In genomic region chr2:41870948-41871522, GRCh38 we compare ENCODE assay signal across 13 cellular contexts.
A peak's percentile ranks its signal among the peaks of the same experiment; 100 is the strongest.
DNase-seq lines count a peak whose midpoint lies in the region; ATAC-seq, FAIRE-seq and TF ChIP-seq lines count a peak whose summit lies in the region.
"Had no signal": no experiment of that assay in that cellular context is flagged by ENCODE, and none has a peak within 500 bp of the region (broad histone marks: within the 10 kb centered on the region; RNA-seq: fewer than 3 reads in every experiment).

No MANE protein-coding gene starts in this region.

- H3K27me3 ChIP-seq in endodermal cell (ENCODE audit: control insufficient read depth, insufficient read depth, low read length, poor library complexity, severe bottlenecking): no peaks in the 10 kb centered on the region
- peaks cover 2 to 25% of the 10 kb centered on the region in 2 experiments; a peak in 2 of 5 replicates for H3K27me3 ChIP-seq in HepG2 (ENCODE audit: control insufficient read depth in 1 of 2, insufficient read depth in 2 of 2, low read length in 2 of 2)
- no peaks in the 10 kb centered on the region for H3K27me3 ChIP-seq in effector memory CD4-positive, alpha-beta T cell (replicated peaks; ENCODE audit: control insufficient read depth, insufficient read depth, low read length, poor library complexity, severe bottlenecking)

- no peaks in the 10 kb centered on the region for H3K79me2 ChIP-seq in HepG2 (ENCODE audit: insufficient read depth, low read length)

- TF ChIP-seq RAD21 in A549 (conservative IDR thresholded peaks at IDR 0.05 in 1 of 2, IDR thresholded peaks at IDR 0.05 in 1 of 2) (no peak), HepG2 (CRISPR knock-in tag; IDR thresholded peaks at IDR 0.05) (no peak)

- H3K27me3 Mint-ChIP-seq in endodermal cell (ENCODE audit: insufficient read depth): peaks cover 3% of the 10 kb centered on the region

- no peaks in the 10 kb centered on the region for H3K9me3 Mint-ChIP-seq in endodermal cell

- H3K27ac ChIP-seq in A549: peak overlapping the region; percentile 73 to 85; a peak in 5 of 6 replicates
- H3K27ac ChIP-seq in endodermal cell (ENCODE audit: low read depth, low read length): no peak overlapping the region
- no peak overlapping the region for H3K27ac ChIP-seq in HepG2 (ENCODE audit: extremely low read length, insufficient read depth, low read length)
- no peak overlapping the region for H3K27ac ChIP-seq in effector memory CD4-positive, alpha-beta T cell (ENCODE audit: insufficient read depth, low read length, poor library complexity, severe bottlenecking)

- DNase-seq in A549 (ENCODE audit: low read depth in 1 of 2, low spot score in 1 of 2) (no peak), endodermal cell (peak; percentile 85), HepG2 (ENCODE audit: low spot score) (no peak)
- DNase-seq in Jurkat, Clone E6-1 (ENCODE audit: low read depth, low spot score): peak; percentile 54
- no peak for DNase-seq in effector memory CD4-positive, alpha-beta T cell
- no peak for DNase-seq in stimulated activated naive CD4-positive, alpha-beta T cell treated with Interleukin-2 at 50 U/mL for 16 hours (lab: John Stamatoyannopoulos, UW)
- DNase-seq: ACHN; activated CD8-positive, alpha-beta memory T cell treated with anti-CD3 and anti-CD28 coated beads, Interleukin-2, amount 50 U/mL, for 48 hours; amygdala; MV-4-11; NCI-H69 had no signal

- no peak overlapping the region for H3K4me3 ChIP-seq in A549
- no peak overlapping the region for H3K4me3 ChIP-seq in Jurkat, Clone E6-1 (ENCODE audit: low read length)
- no peak overlapping the region for H3K4me3 ChIP-seq in endodermal cell (ENCODE audit: low read length)
- H3K4me3 ChIP-seq in HepG2 (replicated peaks in 1 of 3; ENCODE audit: insufficient read depth in 1 of 3, low read depth in 2 of 3, low read length in 3 of 3): no peak overlapping the region
- no peak overlapping the region for H3K4me3 ChIP-seq in effector memory CD4-positive, alpha-beta T cell (ENCODE audit: insufficient read depth, low read depth, low read length, poor library complexity, severe bottlenecking)

- in situ Hi-C loops in HepG2 (cut with HindIII; ENCODE audit: extremely low pct_ligation_motif_present, low pct_unique_long_range_greater_than_20kb): loop anchor here (5.0 to 25.0 kb wide), 4 partner anchors 211 to 791 kb away; partner anchors contain the start of gene COX7A2L

- WGBS in A549 (ENCODE audit: missing lambda C conversion rate): 96% methylated on average over 9 of the region's 9 CpGs
- 50 to 57% methylated on average over 8 to 9 of the region's 9 CpGs for WGBS in endodermal cell (ENCODE audit: insufficient coverage in 1 of 2, insufficient read length in 1 of 2), 2 experiments
- WGBS in HepG2 (ENCODE audit: low lambda C conversion rate): 66% methylated on average over 9 of the region's 9 CpGs

- TF ChIP-seq POLR2A in A549 (IDR thresholded peaks at IDR 0.05; ENCODE audit: low read length): no peak
- no peak for TF ChIP-seq POLR2A in HepG2 (IDR thresholded peaks at IDR 0.05; ENCODE audit: insufficient read depth in 1 of 2, low read depth in 2 of 2, low read length in 2 of 2)

- H3K36me3 ChIP-seq in endodermal cell (ENCODE audit: control insufficient read depth, insufficient read depth, low read length) (no peaks in the 10 kb centered on the region), HepG2 (replicated peaks in 1 of 2; ENCODE audit: control insufficient read depth in 1 of 2, insufficient read depth in 2 of 2, low read length in 2 of 2) (no peaks in the 10 kb centered on the region)
- H3K36me3 ChIP-seq in effector memory CD4-positive, alpha-beta T cell (ENCODE audit: control insufficient read depth, insufficient read depth, low read length): no peaks in the 10 kb centered on the region

- H3K4me3 Mint-ChIP-seq in endodermal cell: no peak overlapping the region

- H3K9ac ChIP-seq in endodermal cell (ENCODE audit: extremely low read depth, low read length, poor library complexity, severe bottlenecking) (no peak overlapping the region), HepG2 (ENCODE audit: insufficient read depth, low read depth, low read length) (no peak overlapping the region)

- ATAC-seq in A549: peak in 1 of 2 experiments; percentile 6; a peak in 1 of 6 replicates
- ATAC-seq in HepG2: peak; percentile 39
- ATAC-seq in GM19452 (IDR thresholded peaks at IDR 0.05; ENCODE audit: unreplicated experiment): no peak
- ATAC-seq in GM18867 (IDR thresholded peaks at IDR 0.05; ENCODE audit: unreplicated experiment): no peak

- TF ChIP-seq EP300 in A549 (IDR thresholded peaks at IDR 0.05): no peak
- TF ChIP-seq EP300 in HepG2 (IDR thresholded peaks at IDR 0.05; ENCODE audit: low read depth in 2 of 2, low read length in 2 of 2): no peak
- no peak for TF ChIP-seq EP300 in HepG2 (CRISPR knock-in tag; IDR thresholded peaks at IDR 0.05; ENCODE audit: borderline replicate concordance)

- H3K9me3 ChIP-seq in A549 (no peaks in the 10 kb centered on the region), endodermal cell (ENCODE audit: control insufficient read depth, low read length) (no peaks in the 10 kb centered on the region), HepG2 (ENCODE audit: low read length) (no peaks in the 10 kb centered on the region)
- H3K9me3 ChIP-seq in effector memory CD4-positive, alpha-beta T cell (ENCODE audit: control insufficient read depth, low read length): no peaks in the 10 kb centered on the region

- intact Hi-C loops in HepG2 (cut with micrococcal nuclease; ENCODE audit: unreplicated experiment): no loop called here

- no peak overlapping the region for H3K27ac Mint-ChIP-seq in endodermal cell

- CTCF ChIA-PET in A549 (lab: Yijun Ruan, JAX) (interaction anchor here (0.6 to 18.2 kb wide), 31 partner anchors 10 to 458 kb away, joined by 3 to 761 read pairs (median 16); partner anchors contain the start of gene PKDCC), HepG2 (lab: Yijun Ruan, JAX; ENCODE audit: low intra/inter-chr PET ratio, low total read pairs) (interaction anchor here (2.6 to 5.5 kb wide), 2 partner anchors 206 to 215 kb away, joined by 13 to 119 read pairs; no protein-coding TSS in a partner anchor)

- H2AFZ ChIP-seq in HepG2 (ENCODE audit: low read length): no peak overlapping the region

- no peak for TF ChIP-seq CTCF in A549 (IDR thresholded peaks at IDR 0.05)
- peak; percentile 82 for TF ChIP-seq CTCF in endodermal cell (conservative IDR thresholded peaks at IDR 0.05)
- TF ChIP-seq CTCF in HepG2 (CRISPR knock-in tag; IDR thresholded peaks at IDR 0.05): 0 out of 2 replicates have a peak, but pooled peaks have one; percentile 22

- no peaks in the 10 kb centered on the region for H4K20me1 ChIP-seq in HepG2 (ENCODE audit: insufficient read depth, low read length)

- no peak for FAIRE-seq in A549 (lab: Jason Lieb, UNC)
- no peak for FAIRE-seq in HepG2 (lab: Jason Lieb, UNC)

- BruUV-seq in HepG2 (replicated peaks; lab: Mats Ljungman, UMichigan): no TSS peak

- no peaks in the 10 kb centered on the region for H3K36me3 Mint-ChIP-seq in endodermal cell (ENCODE audit: low read depth)

- POLR2A ChIA-PET in A549 (lab: Yijun Ruan, JAX) (no interaction called here), HepG2 (lab: Yijun Ruan, JAX) (interaction anchor here (1.0 to 1.7 kb wide), 3 partner anchors 175 to 184 kb away, joined by 3 to 10 read pairs (median 6); partner anchors contain the start of gene PKDCC)

- H3K4me1 Mint-ChIP-seq in endodermal cell: peaks cover 20% of the 10 kb centered on the region

- peaks cover 53% of the 10 kb centered on the region for H3K4me1 ChIP-seq in A549
- peaks cover 10% of the 10 kb centered on the region for H3K4me1 ChIP-seq in endodermal cell (ENCODE audit: control insufficient read depth, insufficient read depth, low read length)
- H3K4me1 ChIP-seq in HepG2 (ENCODE audit: insufficient read depth, low read length): peaks cover 24% of the 10 kb centered on the region
- H3K4me1 ChIP-seq in effector memory CD4-positive, alpha-beta T cell (ENCODE audit: control insufficient read depth, insufficient read depth, low read length, poor library complexity, severe bottlenecking): no peaks in the 10 kb centered on the region

- H3K4me2 ChIP-seq in A549 (no peak overlapping the region), HepG2 (ENCODE audit: low read depth, low read length) (no peak overlapping the region)

TF ChIP-seq in A549, 52 proteins besides CTCF, POLR2A, EP300 and RAD21 (continues in another document):
- no peak for TF ChIP-seq ZC3H11A (IDR thresholded peaks at IDR 0.05)
- no peak for TF ChIP-seq RARB (CRISPR knock-in tag; IDR thresholded peaks at IDR 0.05)
- no peak for TF ChIP-seq CBX8 (IDR thresholded peaks at IDR 0.05)
- TF ChIP-seq ZFP36 (IDR thresholded peaks at IDR 0.05; ENCODE audit: borderline replicate concordance, partially characterized antibody): no peak
- no peak for TF ChIP-seq FOSL2 (IDR thresholded peaks at IDR 0.05)
- no peak for TF ChIP-seq FOSL2 (CRISPR knock-in tag; IDR thresholded peaks at IDR 0.05)
- no peak for TF ChIP-seq RFX5 (IDR thresholded peaks at IDR 0.05)
- TF ChIP-seq HOXB5 (CRISPR knock-in tag; IDR thresholded peaks at IDR 0.05): no peak
- TF ChIP-seq CBX2 (IDR thresholded peaks at IDR 0.05; ENCODE audit: borderline replicate concordance, low read depth): no peak
- TF ChIP-seq, protein P1, sequence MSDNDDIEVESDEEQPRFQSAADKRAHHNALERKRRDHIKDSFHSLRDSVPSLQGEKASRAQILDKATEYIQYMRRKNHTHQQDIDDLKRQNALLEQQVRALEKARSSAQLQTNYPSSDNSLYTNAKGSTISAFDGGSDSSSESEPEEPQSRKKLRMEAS (IDR thresholded peaks at IDR 0.05): no peak
- TF ChIP-seq EHMT2 (IDR thresholded peaks at IDR 0.05; ENCODE audit: low read depth): no peak
- no peak for TF ChIP-seq ZSCAN20 (CRISPR knock-in tag; IDR thresholded peaks at IDR 0.05)
- TF ChIP-seq CEBPB (IDR thresholded peaks at IDR 0.05): no peak

TF ChIP-seq in HepG2, 621 proteins besides CTCF, POLR2A, EP300 and RAD21:
- TF ChIP-seq ZFX (CRISPR knock-in tag; IDR thresholded peaks at IDR 0.05; ENCODE audit: low read depth): no peak
- TF ChIP-seq MNT (IDR thresholded peaks at IDR 0.05): no peak
- TF ChIP-seq SMC3 (IDR thresholded peaks at IDR 0.05; ENCODE audit: low read length): 0 out of 2 replicates have a peak, but pooled peaks have one; percentile 22

Comparison
In these comparisons a context has a peak if more than half of its experiments do, and no peak if none do; other contexts are left out.
1. DNase-seq: peak in Jurkat, Clone E6-1 (single experiment) and endodermal cell (single experiment); none in A549 (0 of 2), HepG2 (single experiment), effector memory CD4-positive, alpha-beta T cell (0 of 3) and stimulated activated naive CD4-positive, alpha-beta T cell treated with Interleukin-2 at 50 U/mL for 16 hours (single experiment).
2. H3K27ac ChIP-seq: peak in A549 (2 of 2); none in endodermal cell (single experiment), HepG2 (single experiment) and effector memory CD4-positive, alpha-beta T cell (single experiment).
3. Of the 38 proteins assayed by ChIP-seq in both HepG2 and A549: peak only in HepG2: CTCF and SMC3; only in A549: none; in both: none; in neither: 36.